In genomic region chr16:85554114-85554790, GRCh38 we compare ENCODE assay signal across 8 cellular contexts. TPM values are rescaled to one million over a fixed set of nuclear protein-coding genes. Genes with fewer than 3 reads are reported as not detected.
DNase-seq lines count a peak whose midpoint lies in the region; ATAC-seq and TF ChIP-seq lines count a peak whose summit lies in the region.

No MANE protein-coding gene starts in this region.

- H3K9me3 ChIP-seq in lower lobe of right lung: no peaks in the 10 kb centered on the region

- intact Hi-C loops in dorsolateral prefrontal cortex (cut with DNase I): loop anchor here (2.0 to 5.0 kb wide), 2 partner anchors 57 to 58 kb away; partner anchors contain the start of gene GSE1 (in 1 of the 2)
- intact Hi-C loops in lower lobe of right lung (cut with DNase I): no loop called here

- peak overlapping the region; percentile 96 for H3K27ac Mint-ChIP-seq in activated CD4-positive, alpha-beta T cell treated with anti-CD3 and anti-CD28 coated beads, Interleukin-2, amount 10 ng/mL, durations not matched to agents 7 days and 5 days

- H3K4me3 Mint-ChIP-seq in activated CD4-positive, alpha-beta T cell treated with anti-CD3 and anti-CD28 coated beads, Interleukin-2, amount 10 ng/mL, durations not matched to agents 7 days and 5 days: peak overlapping the region; percentile 88

- H3K4me1 ChIP-seq in lower lobe of right lung: peaks cover 29% of the 10 kb centered on the region

- DNase-seq in NCI-H510A treated with DMSO at 0.1 percent for 48 hours (lab: John Stamatoyannopoulos, UW): peak; percentile 33
- DNase-seq in NCI-H510A (lab: John Stamatoyannopoulos, UW): no peak
- peak; percentile 6 for DNase-seq in NCI-H446 treated with DMSO at 0.1 percent for 48 hours (lab: John Stamatoyannopoulos, UW)
- DNase-seq in activated CD4-positive, alpha-beta T cell treated with anti-CD3 and anti-CD28 coated beads, Interleukin-2, amount 10 ng/mL, durations not matched to agents 7 days and 5 days: peak; percentile 84
- peak in 8 of 10 donors; percentile 63 to 77 (median 68) for DNase-seq in dorsolateral prefrontal cortex
- DNase-seq in lower lobe of right lung: peak; percentile 80
- peak in 2 of 3 experiments; percentile 61 to 77 for DNase-seq in stimulated activated CD4-positive, alpha-beta T cell treated with anti-CD3 and anti-CD28 coated beads, TNF-alpha, amount 100 ng/mL, for 24 hours (ENCODE audit: low read depth in 3 of 3)

- TF ChIP-seq CTCF in dorsolateral prefrontal cortex (IDR thresholded peaks at IDR 0.05 in 54 of 56, conservative IDR thresholded peaks at IDR 0.05 in 2 of 56; ENCODE audit: low read depth in 1 of 56, partially characterized antibody in 56 of 56) (no peak), lower lobe of right lung (IDR thresholded peaks at IDR 0.05) (no peak)

- H3K27ac ChIP-seq in dorsolateral prefrontal cortex: peak overlapping the region; percentile 8 to 95 (median 85)
- H3K27ac ChIP-seq in lower lobe of right lung: peak overlapping the region; percentile 96

- H3K36me3 Mint-ChIP-seq in activated CD4-positive, alpha-beta T cell treated with anti-CD3 and anti-CD28 coated beads, Interleukin-2, amount 10 ng/mL, durations not matched to agents 7 days and 5 days (ENCODE audit: low read depth): no peaks in the 10 kb centered on the region

- H3K27me3 Mint-ChIP-seq in activated CD4-positive, alpha-beta T cell treated with anti-CD3 and anti-CD28 coated beads, Interleukin-2, amount 10 ng/mL, durations not matched to agents 7 days and 5 days: peaks cover 3% of the 10 kb centered on the region

- CTCF ChIA-PET in activated CD4-positive, alpha-beta T cell treated with anti-CD3 and anti-CD28 coated beads, Interleukin-2, amount 10 ng/mL, durations not matched to agents 7 days and 5 days (lab: Charles Lee): interaction anchor here (1.0 to 4.3 kb wide), 12 partner anchors 9 to 133 kb away, joined by 3 to 23 read pairs (median 4); no protein-coding TSS in a partner anchor

- no peaks in the 10 kb centered on the region for H3K9me3 Mint-ChIP-seq in activated CD4-positive, alpha-beta T cell treated with anti-CD3 and anti-CD28 coated beads, Interleukin-2, amount 10 ng/mL, durations not matched to agents 7 days and 5 days

- POLR2A ChIA-PET in activated CD4-positive, alpha-beta T cell treated with anti-CD3 and anti-CD28 coated beads, Interleukin-2, amount 10 ng/mL, durations not matched to agents 7 days and 5 days (lab: Charles Lee): interaction anchor here (0.8 kb wide), 1 partner anchor 16 kb away, joined by 4 read pairs; no protein-coding TSS in a partner anchor

- peaks cover 36% of the 10 kb centered on the region for H3K4me1 Mint-ChIP-seq in activated CD4-positive, alpha-beta T cell treated with anti-CD3 and anti-CD28 coated beads, Interleukin-2, amount 10 ng/mL, durations not matched to agents 7 days and 5 days

- H3K27me3 ChIP-seq in dorsolateral prefrontal cortex: no peaks in the 10 kb centered on the region
- no peaks in the 10 kb centered on the region for H3K27me3 ChIP-seq in lower lobe of right lung (ENCODE audit: low read depth)

- peak; percentile 50 for ATAC-seq in HG02885 (IDR thresholded peaks at IDR 0.05; ENCODE audit: poor library complexity, unreplicated experiment)
- ATAC-seq in lower lobe of right lung: peak; percentile 59 to 71

- no peaks in the 10 kb centered on the region for H3K36me3 ChIP-seq in lower lobe of right lung

- peak overlapping the region; percentile 55 to 89 (median 76) for H3K4me3 ChIP-seq in dorsolateral prefrontal cortex
- H3K4me3 ChIP-seq in lower lobe of right lung: peak overlapping the region; percentile 88

RNA-seq across cellular contexts. Expression of gene GSE1, which starts 58.9 kb away (rescaled TPM):
- total RNA-seq in activated CD4-positive, alpha-beta T cell treated with anti-CD3 and anti-CD28 coated beads, Interleukin-2, amount 10 ng/mL, durations not matched to agents 7 days and 5 days: 10 to 100 TPM; 25.7 to 27.3 TPM
- total RNA-seq in dorsolateral prefrontal cortex: 10 to 100 TPM; 18.4 to 76.6 (median 53.0) TPM
- total RNA-seq in lower lobe of right lung: 85.2 TPM
